ENCODE assay signal across 14 cellular contexts in the genomic region with DNA sequence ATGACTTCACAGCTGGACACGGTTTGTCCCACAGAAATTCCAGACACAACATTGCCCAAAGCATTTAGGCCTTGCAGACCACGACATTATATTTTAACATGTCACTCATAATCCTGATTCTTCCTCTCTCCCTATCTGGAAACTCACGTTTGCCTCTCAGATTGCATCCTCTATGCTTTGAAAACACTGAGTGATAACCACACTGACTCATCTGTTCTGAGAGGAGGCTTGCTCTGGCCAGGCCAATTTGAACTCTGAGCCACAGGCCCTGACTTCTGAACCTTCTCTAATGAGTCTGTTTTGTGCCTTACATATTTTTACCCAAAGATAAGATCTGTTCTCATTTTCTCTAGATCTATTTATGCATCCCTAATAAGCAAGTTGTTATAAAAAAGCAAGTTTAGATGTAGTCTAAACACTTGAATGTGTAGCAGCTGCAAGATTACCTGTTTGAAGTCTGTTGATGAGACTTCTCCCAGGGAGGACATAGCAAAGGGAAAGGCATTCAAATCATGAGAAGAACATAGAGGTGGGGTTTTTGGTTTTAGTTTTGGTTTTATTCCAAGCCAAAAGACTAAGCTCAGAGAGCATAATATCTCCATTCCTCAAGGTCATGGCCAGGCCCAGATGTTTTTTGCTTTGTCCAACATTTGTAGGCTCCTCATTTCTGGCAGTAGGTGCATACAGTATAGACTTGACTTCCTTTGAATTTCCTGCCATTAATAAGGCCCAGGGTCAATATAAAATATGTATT.
DNase-seq lines count a peak whose midpoint lies in the region; ATAC-seq and TF ChIP-seq lines count a peak whose summit lies in the region.
"Had no signal": no experiment of that assay in that cellular context is flagged by ENCODE, and none has a peak within 500 bp of the region (broad histone marks: within the 10 kb centered on the region; RNA-seq: fewer than 3 reads in every experiment).

No MANE protein-coding gene starts in this region.

- ATAC-seq in HG02938 (IDR thresholded peaks at IDR 0.05; ENCODE audit: unreplicated experiment) (no peak), HG03097 (IDR thresholded peaks at IDR 0.05; ENCODE audit: low FRiP score, unreplicated experiment) (no peak)
- ATAC-seq: HCT116; stimulated activated naive CD8-positive, alpha-beta T cell treated with anti-CD3 and anti-CD28 coated beads, Interleukin-15, Interleukin-2, amounts not matched to agents 100 U/mL and 50 U/mL, for 24 hours had no signal

- no peak for TF ChIP-seq POLR2A in suprapubic skin (IDR thresholded peaks at IDR 0.05)

- WGBS in suprapubic skin = 82% methylated on average over 3 of the region's 3 CpGs

- H3K27me3 ChIP-seq in brain microvascular endothelial cell (replicated peaks) = no peaks in the 10 kb centered on the region
- no peaks in the 10 kb centered on the region for H3K27me3 ChIP-seq in suprapubic skin
- H3K27me3 ChIP-seq: esophagus squamous epithelium had no signal

- no peak for TF ChIP-seq EP300 in suprapubic skin (IDR thresholded peaks at IDR 0.05)

- H3K4me1 ChIP-seq in suprapubic skin = no peaks in the 10 kb centered on the region

- TF ChIP-seq CTCF in brain microvascular endothelial cell (IDR thresholded peaks at IDR 0.05; ENCODE audit: low read depth, low read length, missing control alignments) (no peak), suprapubic skin (IDR thresholded peaks at IDR 0.05) (no peak)

- H3K9me3 ChIP-seq in suprapubic skin = no peaks in the 10 kb centered on the region
- H3K9me3 ChIP-seq: esophagus squamous epithelium had no signal

- H3K4me3 ChIP-seq in brain microvascular endothelial cell (ENCODE audit: low read depth, low read length) (no peak overlapping the region), suprapubic skin (no peak overlapping the region)
- H3K4me3 ChIP-seq: esophagus squamous epithelium had no signal

- DNase-seq in Daoy (ENCODE audit: low read depth) = peak; percentile 74
- peak; percentile 97 for DNase-seq in LHCN-M2 (ENCODE audit: low read depth)
- peak; percentile 71 for DNase-seq in brain microvascular endothelial cell
- peak; percentile 89 for DNase-seq in myocyte (ENCODE audit: low read depth)
- DNase-seq in NOMO-1 treated with dmso at 0.1 percent for 144 hours (lab: John Stamatoyannopoulos, UW; ENCODE audit: unreplicated experiment) = no peak
- DNase-seq in suprapubic skin (ENCODE audit: low spot score in 2 of 2) = no peak
- DNase-seq: activated CD4-positive, CD25-positive, alpha-beta regulatory T cell treated with anti-CD3 and anti-CD28 coated beads, Interleukin-2, amount 50 U/mL, for 72 hours; esophagus squamous epithelium; NCI-H2171 treated with DMSO at 0.1 percent for 48 hours; stimulated activated naive CD8-positive, alpha-beta T cell treated with anti-CD3 and anti-CD28 coated beads, Interleukin-15, Interleukin-2, amounts not matched to agents 100 U/mL and 50 U/mL, for 24 hours had no signal

- in situ Hi-C loops in brain microvascular endothelial cell (cut with HindIII; ENCODE audit: low pct_ligation_motif_present, low sequenced_read_pairs) = loop anchor here (25.0 kb wide), 2 partner anchors 325 to 550 kb away; a partner anchor contains a TSS

- no peaks in the 10 kb centered on the region for H3K36me3 ChIP-seq in brain microvascular endothelial cell (replicated peaks)
- no peaks in the 10 kb centered on the region for H3K36me3 ChIP-seq in suprapubic skin
- H3K36me3 ChIP-seq: esophagus squamous epithelium had no signal

- H3K27ac ChIP-seq in brain microvascular endothelial cell (peak overlapping the region; percentile 94), suprapubic skin (no peak overlapping the region)
- H3K27ac ChIP-seq: C4-2B, esophagus squamous epithelium had no signal

Comparison
In these comparisons a context has a peak if more than half of its experiments do, and no peak if none do; other contexts are left out.
1. DNase-seq: peak in Daoy (single experiment), LHCN-M2 (single experiment), brain microvascular endothelial cell (single experiment) and myocyte (single experiment); none in NOMO-1 treated with dmso at 0.1 percent for 144 hours (single experiment) and suprapubic skin (0 of 2).